Comparison of ENCODE assay signal across 15 cellular contexts in genomic region chr10:103127241-103127640, GRCh38.
"Had no signal": no experiment of that assay in that cellular context is flagged by ENCODE, and none has a peak within 500 bp of the region (broad histone marks: within the 10 kb centered on the region; RNA-seq: fewer than 3 reads in every experiment).

No MANE protein-coding gene starts in this region.

- H3K27ac ChIP-seq: left ventricle myocardium inferior, right atrium auricular region, transverse colon, vagina, VCaP had no signal

- H3K27me3 ChIP-seq: right atrium auricular region, transverse colon, vagina had no signal

- H3K27ac Mint-ChIP-seq: activated naive CD4-positive, alpha-beta T cell treated with anti-CD3 and anti-CD28 coated beads, Interleukin-2, amount 10 ng/mL, durations not matched to agents 7 days and 5 days; memory B cell had no signal

- H3K9me3 ChIP-seq: left ventricle myocardium inferior, mucosa of descending colon, right atrium auricular region, transverse colon, vagina had no signal

- DNase-seq: activated CD4-positive, alpha-beta T cell treated with anti-CD3 and anti-CD28 coated beads, Interleukin-2, amount 50 U/mL, for 48 hours; activated naive CD4-positive, alpha-beta T cell treated with anti-CD3 and anti-CD28 coated beads, Interleukin-2, amount 10 ng/mL, durations not matched to agents 7 days and 5 days; activated T-cell treated with anti-CD3 and anti-CD28 coated beads, Interleukin-2, amount 50 U/mL, for 1 hour; erythroblast; hypothalamus; left ventricle myocardium inferior; mucosa of descending colon; naive thymus-derived CD4-positive, alpha-beta T cell; stimulated activated CD4-positive, alpha-beta T cell treated with anti-CD3 and anti-CD28 coated beads, Interleukin-2, amount 100 ng/mL, for 48 hours; stimulated activated naive CD4-positive, alpha-beta T cell; transverse colon had no signal

- H3K36me3 ChIP-seq: right atrium auricular region, vagina had no signal

- ATAC-seq: mucosa of descending colon; naive thymus-derived CD4-positive, alpha-beta T cell had no signal

- H3K4me3 ChIP-seq: left ventricle myocardium inferior, mucosa of descending colon, right atrium auricular region, transverse colon, vagina had no signal

- H3K4me3 Mint-ChIP-seq: activated naive CD4-positive, alpha-beta T cell treated with anti-CD3 and anti-CD28 coated beads, Interleukin-2, amount 10 ng/mL, durations not matched to agents 7 days and 5 days; memory B cell; naive thymus-derived CD4-positive, alpha-beta T cell had no signal

- H3K9me3 Mint-ChIP-seq: activated naive CD4-positive, alpha-beta T cell treated with anti-CD3 and anti-CD28 coated beads, Interleukin-2, amount 10 ng/mL, durations not matched to agents 7 days and 5 days; memory B cell; naive thymus-derived CD4-positive, alpha-beta T cell had no signal

- H3K27me3 Mint-ChIP-seq: activated naive CD4-positive, alpha-beta T cell treated with anti-CD3 and anti-CD28 coated beads, Interleukin-2, amount 10 ng/mL, durations not matched to agents 7 days and 5 days; memory B cell; naive thymus-derived CD4-positive, alpha-beta T cell had no signal
